Comparison of ENCODE assay signal across 8 cellular contexts in genomic region chr18:67514901-67515540, GRCh38. TPM values are rescaled to one million over a fixed set of nuclear protein-coding genes. Genes with fewer than 3 reads are reported as not detected.
DNase-seq lines count a peak whose midpoint lies in the region; ATAC-seq and TF ChIP-seq lines count a peak whose summit lies in the region.

No MANE protein-coding gene starts in this region.

- H3K27me3 Mint-ChIP-seq in GM23338 (ENCODE audit: insufficient read depth, low read depth, poor library complexity) (peaks cover 6% of the 10 kb centered on the region), T-cell (peaks cover 0 to 3% of the 10 kb centered on the region in 2 donors)

- no peaks in the 10 kb centered on the region for H3K9me2 ChIP-seq in GM23338 (ENCODE audit: insufficient read depth)

- no peaks in the 10 kb centered on the region for H3K27me3 ChIP-seq in GM23338 (ENCODE audit: insufficient read depth)

- peaks cover 54% of the 10 kb centered on the region for H3K4me1 ChIP-seq in GM23338 (ENCODE audit: insufficient read depth)

- H3K27ac ChIP-seq in GM23338 (ENCODE audit: low read depth): no peak overlapping the region

- H3K36me3 Mint-ChIP-seq in GM23338 (ENCODE audit: low read depth): peaks cover 52% of the 10 kb centered on the region
- no peaks in the 10 kb centered on the region for H3K36me3 Mint-ChIP-seq in T-cell

- H3K4me3 ChIP-seq in GM23338 (peak overlapping the region; percentile 94), fibroblast of mammary gland (ENCODE audit: control insufficient read depth, low read depth, low read length) (peak overlapping the region; percentile 84)

- TF ChIP-seq CTCF in GM23338 (conservative IDR thresholded peaks at IDR 0.05; ENCODE audit: low read depth in 2 of 2) (no peak), fibroblast of mammary gland (conservative IDR thresholded peaks at IDR 0.05; ENCODE audit: control insufficient read depth, insufficient read depth, low read depth, low read length) (no peak)

- no peaks in the 10 kb centered on the region for H3K36me3 ChIP-seq in GM23338 (ENCODE audit: insufficient read depth)

- ATAC-seq in GM23338 (no peak), T-cell (replicated peaks in 1 of 4) (no peak), HG02571 (IDR thresholded peaks at IDR 0.05; ENCODE audit: unreplicated experiment) (no peak)

- no peaks in the 10 kb centered on the region for H3F3A ChIP-seq in GM23338 (replicated peaks; ENCODE audit: low read depth)

- H3K27ac Mint-ChIP-seq in GM23338 (no peak overlapping the region), T-cell (peak overlapping the region; percentile 36 to 81)

- H2AFZ ChIP-seq in GM23338: no peak overlapping the region

- H3K9me3 Mint-ChIP-seq in GM23338 (no peaks in the 10 kb centered on the region), T-cell (no peaks in the 10 kb centered on the region)

- DNase-seq in GM23338 (ENCODE audit: low spot score) (no peak), T-cell (no peak), fibroblast of mammary gland (ENCODE audit: low read depth) (peak; percentile 38), pons (ENCODE audit: low spot score) (peak; percentile 58), GOT3 (lab: John Stamatoyannopoulos, UW) (no peak), islet precursor cell (no peak), hippocampal formation (lab: John Stamatoyannopoulos, UW) (no peak)

- POLR2A ChIA-PET in T-cell (lab: Charles Lee): no interaction called here

- peak overlapping the region; percentile 86 for H3K4me2 ChIP-seq in GM23338

- H4K20me1 ChIP-seq in GM23338 (replicated peaks; ENCODE audit: insufficient read depth): peaks cover 4% of the 10 kb centered on the region; the same call in 1 of the 2 replicates

- H3K4me3 Mint-ChIP-seq in GM23338 (peak overlapping the region; percentile 93), T-cell (peak overlapping the region; percentile 87 to 94 (median 92))

- CTCF ChIA-PET in T-cell (lab: Charles Lee): interaction anchor here (0.7 to 1.0 kb wide), 3 partner anchors 35 to 250 kb away, joined by 3 to 7 read pairs (median 4); no protein-coding TSS in a partner anchor

- peaks cover 58% of the 10 kb centered on the region for H3K79me2 ChIP-seq in GM23338 (replicated peaks; ENCODE audit: insufficient read depth)

- H3K4me1 Mint-ChIP-seq in GM23338 (peaks cover 54% of the 10 kb centered on the region), T-cell (peaks cover 27 to 33% (median 31%) of the 10 kb centered on the region in 3 donors)

TF ChIP-seq in GM23338, 12 proteins besides CTCF, POLR2A, EP300 and RAD21 (continues in another document):
- TF ChIP-seq ZNF462 (CRISPR knock-in tag; IDR thresholded peaks at IDR 0.05): no peak
- TF ChIP-seq NANOG (IDR thresholded peaks at IDR 0.05; ENCODE audit: borderline replicate concordance): no peak
- TF ChIP-seq EZH2phosphoT487 (IDR thresholded peaks at IDR 0.05; ENCODE audit: unreplicated experiment): no peak
- TF ChIP-seq JUNB (IDR thresholded peaks at IDR 0.05; ENCODE audit: unreplicated experiment): no peak
- no peak for TF ChIP-seq CREB1 (CRISPR knock-in tag; IDR thresholded peaks at IDR 0.05; ENCODE audit: low read depth)
- TF ChIP-seq POLR2AphosphoS5 (IDR thresholded peaks at IDR 0.05; ENCODE audit: low read depth): no peak
- TF ChIP-seq EZH2 (IDR thresholded peaks at IDR 0.05; ENCODE audit: low read depth, unreplicated experiment): no peak
- TF ChIP-seq REST (IDR thresholded peaks at IDR 0.05; ENCODE audit: unreplicated experiment): no peak
- TF ChIP-seq ZNF331 (CRISPR knock-in tag; IDR thresholded peaks at IDR 0.05; ENCODE audit: low read depth): no peak

RNA-seq across cellular contexts. Expression of gene DSEL, which starts 1.5 kb away (rescaled TPM):
- 20.8 and 24.1 TPM in 2 replicates for total RNA-seq in GM23338 (2014; rRNA removed; shearing (Covaris generic))
- 4.9 and 5.7 TPM in 2 replicates for polyA plus RNA-seq in GM23338 (2016; fragmentation: Nextera tagmentation; extraction: Ambion mirVana)
- 1 to 10 TPM in 3 of 5 donors, under 1 TPM in 2; 0.72 to 2.4 (median 1.5) TPM for total RNA-seq in T-cell

Comparison
In these comparisons a context has a peak if more than half of its experiments do, and no peak if none do; other contexts are left out.
1. DNase-seq: peak in fibroblast of mammary gland (single experiment) and pons (single experiment); none in GM23338 (single experiment), T-cell (0 of 34), GOT3 (single experiment), islet precursor cell (single experiment) and hippocampal formation (0 of 2).